In genomic region chr19:11137542-11138384, GRCh38 we compare ENCODE assay signal across 8 cellular contexts. TPM values are rescaled to one million over a fixed set of nuclear protein-coding genes. Genes with fewer than 3 reads are reported as not detected.
DNase-seq lines count a peak whose midpoint lies in the region; ATAC-seq lines count a peak whose summit lies in the region.

No MANE protein-coding gene starts in this region.

- DNase-seq in GM03348 (ENCODE audit: low spot score) (peak; percentile 91), NCI-H1436 (lab: John Stamatoyannopoulos, UW) (peak; percentile 73), anterior cingulate cortex (lab: John Stamatoyannopoulos, UW) (peak in 57 of 58 donors; percentile 26 to 84 (median 67)), left ventricle myocardium superior (peak; percentile 85), trophoblast cell (peak; percentile 91 to 96), aorta (peak; percentile 88 to 90)

- H2AFZ ChIP-seq in trophoblast cell (ENCODE audit: insufficient read depth, low read length, poor library complexity): peak overlapping the region; percentile 53

- peak overlapping the region; percentile 81 for H3K4me3 Mint-ChIP-seq in T-helper 1 cell treated with Interleukin-12 subunit alpha and Interleukin-12 subunit beta and Interleukin-4 antibody, amounts not matched to agents 30 μg/mL and 1 μg/mL, for 36 hours

- H3K27me3 Mint-ChIP-seq in T-helper 1 cell treated with Interleukin-12 subunit alpha and Interleukin-12 subunit beta and Interleukin-4 antibody, amounts not matched to agents 30 μg/mL and 1 μg/mL, for 36 hours (ENCODE audit: low read depth): no peaks in the 10 kb centered on the region

- no peaks in the 10 kb centered on the region for H3K9me3 ChIP-seq in trophoblast cell (ENCODE audit: insufficient read depth, low read depth, low read length)
- no peaks in the 10 kb centered on the region for H3K9me3 ChIP-seq in aorta (ENCODE audit: control insufficient read depth, low read length)

- H4K91ac ChIP-seq in trophoblast cell (ENCODE audit: low read depth, low read length): peak overlapping the region; percentile 52

- no peaks in the 10 kb centered on the region for H3K27me3 ChIP-seq in trophoblast cell (ENCODE audit: insufficient read depth, low read length)
- H3K27me3 ChIP-seq in aorta (ENCODE audit: control insufficient read depth in 1 of 2, insufficient read depth in 2 of 2, low read length in 1 of 2): no peaks in the 10 kb centered on the region

- H3K36me3 ChIP-seq in trophoblast cell (ENCODE audit: control insufficient read depth in 1 of 2, insufficient read depth in 2 of 2, low read length in 2 of 2) (peaks cover 5 to 7% of the 10 kb centered on the region in 2 experiments), aorta (ENCODE audit: control insufficient read depth in 1 of 2, insufficient read depth in 2 of 2, low read length in 1 of 2) (no peaks in the 10 kb centered on the region)

- no peak overlapping the region for H3K9ac ChIP-seq in trophoblast cell (ENCODE audit: low read length)

- no peak overlapping the region for H2BK12ac ChIP-seq in trophoblast cell (ENCODE audit: low read length)

- H2BK120ac ChIP-seq in trophoblast cell (ENCODE audit: insufficient read depth, low read length, poor library complexity): peak overlapping the region; percentile 47

- H3K4me3 ChIP-seq in trophoblast cell (ENCODE audit: low read depth, low read length) (peak overlapping the region; percentile 10), aorta (ENCODE audit: low read length in 2 of 2) (no peak overlapping the region)

- H4K8ac ChIP-seq in trophoblast cell (ENCODE audit: low read depth, low read length): peak overlapping the region; percentile 77

- H3K36me3 Mint-ChIP-seq in T-helper 1 cell treated with Interleukin-12 subunit alpha and Interleukin-12 subunit beta and Interleukin-4 antibody, amounts not matched to agents 30 μg/mL and 1 μg/mL, for 36 hours (ENCODE audit: low read depth): peaks cover 6% of the 10 kb centered on the region

- H4K12ac ChIP-seq in trophoblast cell (ENCODE audit: low read depth, low read length): peak overlapping the region; percentile 70

- no CpG with 5 or more reads among the region's 28 CpGs for whole genome bisulfite sequencing in trophoblast cell (ENCODE audit: extremely low coverage, insufficient coverage, insufficient read length)
- 0 to 2% methylated on average over 26 to 28 of the region's 28 CpGs for WGBS in aorta, 2 donors

- peak overlapping the region; percentile 45 for H3K14ac ChIP-seq in trophoblast cell (ENCODE audit: low read length)

- H3K4me1 ChIP-seq in trophoblast cell (ENCODE audit: control insufficient read depth in 1 of 2, insufficient read depth in 2 of 2, low read length in 2 of 2) (peaks cover 26 to 31% of the 10 kb centered on the region in 2 experiments), aorta (ENCODE audit: control insufficient read depth in 1 of 2, insufficient read depth in 2 of 2, low read length in 2 of 2) (no peaks in the 10 kb centered on the region)

- H3K79me2 ChIP-seq in trophoblast cell (ENCODE audit: control insufficient read depth, insufficient read depth, low read length, poor library complexity): no peaks in the 10 kb centered on the region

- H3K4ac ChIP-seq in trophoblast cell (ENCODE audit: low read depth, low read length): no peak overlapping the region

- H3K27ac Mint-ChIP-seq in T-helper 1 cell treated with Interleukin-12 subunit alpha and Interleukin-12 subunit beta and Interleukin-4 antibody, amounts not matched to agents 30 μg/mL and 1 μg/mL, for 36 hours: no peak overlapping the region

- H3K23ac ChIP-seq in trophoblast cell (ENCODE audit: low read length): no peak overlapping the region

- ATAC-seq in left ventricle myocardium superior (peak; percentile 60), aorta (ENCODE audit: low FRiP score) (peak; percentile 85), HG02840 (IDR thresholded peaks at IDR 0.05; ENCODE audit: low FRiP score, unreplicated experiment) (no peak)

- peak overlapping the region; percentile 23 for H3K18ac ChIP-seq in trophoblast cell (ENCODE audit: low read length)

- peaks cover 21% of the 10 kb centered on the region for H3K79me1 ChIP-seq in trophoblast cell (ENCODE audit: low read length)

- intact Hi-C loops in left ventricle myocardium superior (cut with micrococcal nuclease): loop anchor here (5.0 kb wide), 1 partner anchor 65 kb away; no protein-coding TSS in a partner anchor
- intact Hi-C loops in aorta (cut with DNase I): loop anchor here (2.0 to 10.0 kb wide), 2 partner anchors 65 to 307 kb away; no protein-coding TSS in a partner anchor

- H2AK5ac ChIP-seq in trophoblast cell (ENCODE audit: low read length): no peak overlapping the region

- H3K27ac ChIP-seq in trophoblast cell (ENCODE audit: low read depth, low read length) (peak overlapping the region; percentile 38), aorta (ENCODE audit: low read depth in 1 of 2, low read length in 2 of 2) (peak overlapping the region; percentile 34 to 84)

- peaks cover 7% of the 10 kb centered on the region for H3K4me1 Mint-ChIP-seq in T-helper 1 cell treated with Interleukin-12 subunit alpha and Interleukin-12 subunit beta and Interleukin-4 antibody, amounts not matched to agents 30 μg/mL and 1 μg/mL, for 36 hours (ENCODE audit: low read depth)

- H3K9me3 Mint-ChIP-seq in T-helper 1 cell treated with Interleukin-12 subunit alpha and Interleukin-12 subunit beta and Interleukin-4 antibody, amounts not matched to agents 30 μg/mL and 1 μg/mL, for 36 hours: no peaks in the 10 kb centered on the region

- peak overlapping the region; percentile 52 for H3K4me2 ChIP-seq in trophoblast cell (ENCODE audit: low read length)

- no peak overlapping the region for H2BK5ac ChIP-seq in trophoblast cell (ENCODE audit: low read depth, low read length, poor library complexity)

RNA-seq across cellular contexts. Expression of gene SPC24, which starts 17.8 kb away (rescaled TPM):
- 8.1 TPM for total RNA-seq in left ventricle myocardium superior
- 9.0 and 11.0 TPM in 2 replicates for polyA plus RNA-seq in trophoblast cell (2013)
- total RNA-seq in aorta: 1 to 10 TPM; 1.1 to 2.9 TPM
- polyA plus RNA-seq in aorta: 1 to 10 TPM in 1 of 2 donors, under 1 TPM in 1; 0.43 to 1.0 TPM

RNA-seq across cellular contexts. Expression of gene LDLR, which starts 48.5 kb away (rescaled TPM):
- total RNA-seq in left ventricle myocardium superior: 8.2 TPM
- 105 and 112 TPM in 2 replicates for polyA plus RNA-seq in trophoblast cell (2013)
- 10 to 100 TPM; 50.4 to 94.0 TPM for total RNA-seq in aorta
- 1 to 10 TPM; 3.4 to 9.5 TPM for polyA plus RNA-seq in aorta

RNA-seq across cellular contexts. Expression of gene KANK2, which starts 59.6 kb away (rescaled TPM):
- total RNA-seq in left ventricle myocardium superior (471 TPM), aorta (100 to 1,000 TPM; 316 to 379 TPM)
- 35.1 and 36.6 TPM in 2 replicates for polyA plus RNA-seq in trophoblast cell (2013)
- polyA plus RNA-seq in aorta: 100 to 1,000 TPM; 269 to 282 TPM
